In genomic region chr12:119681139-119681538, GRCh38 we compare ENCODE assay signal across 1 cellular context.
TF ChIP-seq lines count a peak whose summit lies in the region.

No MANE protein-coding gene starts in this region.

TF ChIP-seq in GM23338, 12 proteins besides CTCF, POLR2A, EP300 and RAD21 (continued from another document):
- TF ChIP-seq ZNF462 (CRISPR knock-in tag; IDR thresholded peaks at IDR 0.05) (no peak), REST (IDR thresholded peaks at IDR 0.05; ENCODE audit: unreplicated experiment) (no peak), STAT1 (IDR thresholded peaks at IDR 0.05; ENCODE audit: unreplicated experiment) (no peak), CREB1 (CRISPR knock-in tag; IDR thresholded peaks at IDR 0.05; ENCODE audit: low read depth) (no peak), JUNB (IDR thresholded peaks at IDR 0.05; ENCODE audit: unreplicated experiment) (no peak), ZNF114 (CRISPR knock-in tag; IDR thresholded peaks at IDR 0.05) (no peak), NANOG (IDR thresholded peaks at IDR 0.05; ENCODE audit: borderline replicate concordance) (no peak)
